2 cellular contexts compared by ENCODE assay signal in genomic region chr1:209793711-209794110, GRCh38.
TF ChIP-seq lines count a peak whose summit lies in the region.

No MANE protein-coding gene starts in this region.

TF ChIP-seq in HEK293, 187 proteins besides CTCF, POLR2A, EP300 and RAD21:
- TF ChIP-seq, protein P1, sequence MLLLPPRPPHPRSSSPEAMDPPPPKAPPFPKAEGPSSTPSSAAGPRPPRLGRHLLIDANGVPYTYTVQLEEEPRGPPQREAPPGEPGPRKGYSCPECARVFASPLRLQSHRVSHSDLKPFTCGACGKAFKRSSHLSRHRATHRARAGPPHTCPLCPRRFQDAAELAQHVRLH (tag by site-specific recombination; IDR thresholded peaks at IDR 0.05): peak; percentile 72; the same call in 1 of the 2 replicates
- peak; percentile 83 for TF ChIP-seq ZNF146 (tag by site-specific recombination; IDR thresholded peaks at IDR 0.05)

TF ChIP-seq in K562, 482 proteins besides CTCF, POLR2A, EP300 and RAD21:
- TF ChIP-seq ZNF146 (CRISPR knock-in tag; IDR thresholded peaks at IDR 0.05; ENCODE audit: unreplicated experiment) (peak; percentile 86), RBM25 (IDR thresholded peaks at IDR 0.05; ENCODE audit: low read depth, low read length, severe bottlenecking) (peak; percentile 10)
